In the genomic region with DNA sequence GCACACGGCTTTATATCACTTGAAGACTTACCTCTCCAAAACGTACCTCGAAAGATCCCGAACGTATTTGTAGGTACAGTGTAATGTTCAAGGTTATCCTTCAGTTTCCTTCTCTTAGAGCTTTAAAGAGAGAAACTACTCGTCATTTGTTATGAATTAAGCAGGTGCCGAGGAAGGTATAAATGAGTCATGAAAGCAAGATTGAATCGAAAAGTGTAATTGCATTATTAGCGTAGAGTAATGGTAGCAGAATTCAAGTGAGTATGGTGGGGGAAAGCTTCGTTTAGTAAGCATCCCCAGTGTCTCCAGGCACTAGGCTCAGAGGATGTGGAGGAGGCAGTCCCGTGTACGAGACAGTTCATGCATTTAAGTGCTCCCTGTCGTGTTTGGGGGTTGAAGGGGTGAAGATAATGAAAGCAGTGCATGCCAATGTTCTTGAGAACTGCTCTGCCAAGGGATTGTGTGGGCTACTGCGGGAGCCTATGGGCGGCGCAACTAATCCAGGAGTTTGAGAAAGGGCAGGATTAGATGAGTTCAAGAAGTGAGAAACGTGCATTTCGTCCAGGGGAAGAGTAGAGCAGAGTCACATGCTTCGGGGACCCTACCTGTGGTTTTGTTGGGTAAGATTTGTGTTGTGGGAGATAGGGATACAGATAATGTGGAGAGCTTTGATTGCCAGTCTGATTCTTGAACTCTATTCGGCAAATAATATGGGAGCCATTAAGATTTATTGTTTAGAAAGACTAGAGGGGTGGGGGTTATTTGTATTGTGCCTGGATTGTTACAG, we compare ENCODE assay signal across 8 cellular contexts. TPM values are rescaled to one million over a fixed set of nuclear protein-coding genes. Genes with fewer than 3 reads are reported as not detected.
DNase-seq lines count a peak whose midpoint lies in the region; ATAC-seq and TF ChIP-seq lines count a peak whose summit lies in the region.

No MANE protein-coding gene starts in this region.

- H3K9ac ChIP-seq in ES-I3 (ENCODE audit: low read depth, low read length), result peak overlapping the region; percentile 95

- no peaks in the 10 kb centered on the region for H3K4me1 ChIP-seq in ES-I3 (ENCODE audit: insufficient read depth, low read length)
- H3K4me1 ChIP-seq in hepatocyte (ENCODE audit: insufficient read depth), result peaks cover 10% of the 10 kb centered on the region

- no peaks in the 10 kb centered on the region for H3K9me2 ChIP-seq in hepatocyte (replicated peaks; ENCODE audit: insufficient read depth)

- H3K4me2 ChIP-seq in hepatocyte, result peak overlapping the region; percentile 86

- TF ChIP-seq CTCF in WERI-Rb-1 (IDR thresholded peaks at IDR 0.05; ENCODE audit: low read depth, low read length) (no peak), hepatocyte (IDR thresholded peaks at IDR 0.05; ENCODE audit: poor library complexity) (no peak)

- WGBS in hepatocyte (ENCODE audit: low lambda C conversion rate, missing lambda C conversion rate), result 7% methylated on average over 20 of the region's 20 CpGs

- H4K20me1 ChIP-seq in hepatocyte (ENCODE audit: insufficient read depth, poor library complexity, severe bottlenecking), result peaks cover 6% of the 10 kb centered on the region

- ATAC-seq in HG02938 (IDR thresholded peaks at IDR 0.05; ENCODE audit: unreplicated experiment), result no peak

- H2AFZ ChIP-seq in hepatocyte, result peak overlapping the region; percentile 90

- H3K36me3 ChIP-seq in ES-I3 (ENCODE audit: insufficient read depth, low read length), result peaks cover 11% of the 10 kb centered on the region; the same call in 1 of the 2 replicates
- H3K36me3 ChIP-seq in WERI-Rb-1, result peaks cover 25% of the 10 kb centered on the region
- H3K36me3 ChIP-seq in hepatocyte (replicated peaks; ENCODE audit: insufficient read depth, low read depth), result no peaks in the 10 kb centered on the region

- no peaks in the 10 kb centered on the region for H3K9me3 ChIP-seq in ES-I3 (ENCODE audit: control insufficient read depth, insufficient read depth, low read length)
- no peaks in the 10 kb centered on the region for H3K9me3 ChIP-seq in WERI-Rb-1 (ENCODE audit: severe bottlenecking)
- no peaks in the 10 kb centered on the region for H3K9me3 ChIP-seq in hepatocyte (ENCODE audit: low read depth)

- peak overlapping the region; percentile 94 for H3K4me3 ChIP-seq in WERI-Rb-1 (ENCODE audit: low read depth, low read length)
- peak overlapping the region; percentile 69 for H3K4me3 ChIP-seq in hepatocyte

- H3K27me3 ChIP-seq in WERI-Rb-1 (ENCODE audit: insufficient read depth, low read depth, severe bottlenecking), result no peaks in the 10 kb centered on the region
- no peaks in the 10 kb centered on the region for H3K27me3 ChIP-seq in hepatocyte

- DNase-seq in HPDE6-E6E7 (ENCODE audit: extremely low spot score) (peak; percentile 15), WERI-Rb-1 (peak; percentile 23), hepatocyte (ENCODE audit: low spot score) (no peak), NCI-H2029 treated with DMSO at 0.1 percent for 48 hours (lab: John Stamatoyannopoulos, UW) (no peak), midbrain (lab: John Stamatoyannopoulos, UW) (no peak)
- DNase-seq in stimulated activated CD4-positive, alpha-beta T cell treated with anti-CD3 and anti-CD28 coated beads, Interleukin-4, amount 100 ng/mL, for 4 hours, result peak; percentile 5 to 8

- peaks cover 41% of the 10 kb centered on the region for H3K79me2 ChIP-seq in hepatocyte

- peak overlapping the region; percentile 88 for H3K27ac ChIP-seq in WERI-Rb-1
- H3K27ac ChIP-seq in hepatocyte, result peak overlapping the region; percentile 97

RNA-seq across cellular contexts. Expression of gene POLR1B, which starts 0.9 kb away (rescaled TPM):
- total RNA-seq in hepatocyte, result 16.4 and 17.5 TPM in 2 replicates
- 7.7 and 9.7 TPM in 2 replicates for polyA plus RNA-seq in hepatocyte

RNA-seq across cellular contexts. Expression of gene CHCHD5, which starts 41.2 kb away (rescaled TPM):
- 19.1 and 25.0 TPM in 2 replicates for total RNA-seq in hepatocyte
- 67.3 and 73.5 TPM in 2 replicates for polyA plus RNA-seq in hepatocyte

Comparison
In these comparisons a context has a peak if more than half of its experiments do, and no peak if none do; other contexts are left out.
1. DNase-seq: peak in HPDE6-E6E7 (single experiment), WERI-Rb-1 (single experiment) and stimulated activated CD4-positive, alpha-beta T cell treated with anti-CD3 and anti-CD28 coated beads, Interleukin-4, amount 100 ng/mL, for 4 hours (2 of 2); none in hepatocyte (single experiment), NCI-H2029 treated with DMSO at 0.1 percent for 48 hours (single experiment) and midbrain (single experiment).